Comparison of ENCODE assay signal across 8 cellular contexts in the genomic region with DNA sequence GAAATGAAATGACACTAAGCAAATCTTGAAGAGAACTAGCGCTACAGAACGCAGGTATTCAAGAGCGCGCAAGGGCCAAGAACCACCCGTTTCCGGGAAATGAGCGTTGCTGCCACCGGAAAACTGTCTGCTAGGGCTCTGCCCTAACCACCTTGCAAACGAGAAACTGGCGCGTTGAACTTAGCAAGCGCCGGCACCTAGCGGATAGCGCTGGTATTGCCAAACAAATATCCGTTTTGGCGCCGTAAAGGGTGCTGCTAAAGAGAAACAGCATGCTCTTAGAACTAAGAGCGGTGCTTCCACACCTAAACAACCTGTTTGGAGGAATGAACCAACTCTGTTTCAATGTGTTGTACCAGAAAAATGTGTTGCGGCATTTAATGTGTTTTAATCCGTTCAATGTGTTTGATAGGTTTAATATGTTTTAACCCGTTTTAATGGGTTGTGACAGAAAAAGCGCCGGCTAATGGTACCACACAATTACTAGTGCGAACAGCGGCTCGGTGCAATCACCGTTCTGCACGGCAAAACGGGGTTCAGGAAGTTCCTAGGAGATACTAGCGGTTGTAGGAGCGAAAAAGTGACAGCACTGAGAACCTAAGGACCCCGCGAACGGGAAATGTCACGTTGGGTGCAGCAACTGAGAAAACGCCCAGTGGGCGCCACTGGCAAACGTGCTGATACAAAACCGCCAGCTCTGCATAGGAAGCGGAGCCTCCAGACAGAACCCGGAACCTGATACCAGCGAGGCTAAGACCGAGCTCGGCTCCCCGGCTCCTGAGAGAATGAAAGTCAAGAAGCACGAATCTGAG. TPM values are rescaled to one million over a fixed set of nuclear protein-coding genes. Genes with fewer than 3 reads are reported as not detected.
DNase-seq lines count a peak whose midpoint lies in the region; ATAC-seq and TF ChIP-seq lines count a peak whose summit lies in the region.

A gene with protein sequence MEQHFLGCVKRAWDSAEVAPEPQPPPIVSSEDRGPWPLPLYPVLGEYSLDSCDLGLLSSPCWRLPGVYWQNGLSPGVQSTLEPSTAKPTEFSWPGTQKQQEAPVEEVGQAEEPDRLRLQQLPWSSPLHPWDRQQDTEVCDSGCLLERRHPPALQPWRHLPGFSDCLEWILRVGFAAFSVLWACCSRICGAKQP (minus strand): TSS at position 33 of the 812 bp plus-strand sequence. CDS start 273 bp downstream, outside the sequence.

- peak; percentile 72 for TF ChIP-seq RAD21 in SK-N-SH (IDR thresholded peaks at IDR 0.05; ENCODE audit: low read length)

- H3K27ac ChIP-seq in SK-N-SH (ENCODE audit: low read depth in 2 of 2, low read length in 1 of 2) (peak within 1 kb of the TSS; percentile 77 to 93; a peak in 3 of 4 replicates), trophoblast cell (ENCODE audit: low read depth, low read length) (no peak within 1 kb of the TSS), upper lobe of left lung (peak within 1 kb of the TSS; percentile 95 to 99 (median 98))

- TF ChIP-seq EP300 in SK-N-SH (IDR thresholded peaks at IDR 0.05; ENCODE audit: borderline replicate concordance in 1 of 2, low read depth in 1 of 2, low read length in 1 of 2) (no peak), upper lobe of left lung (IDR thresholded peaks at IDR 0.05) (no peak)

- H3K18ac ChIP-seq in trophoblast cell (ENCODE audit: low read length) = no peak within 1 kb of the TSS

- no peak within 1 kb of the TSS for H3K14ac ChIP-seq in trophoblast cell (ENCODE audit: low read length)

- H3K4me3 ChIP-seq in SK-N-SH (ENCODE audit: low read depth in 2 of 2, low read length in 1 of 2) = peak within 1 kb of the TSS; percentile 58 to 72
- H3K4me3 ChIP-seq in trophoblast cell (ENCODE audit: low read depth, low read length) = peak within 1 kb of the TSS; percentile 42
- peak within 1 kb of the TSS; percentile 16 to 64 (median 58) for H3K4me3 ChIP-seq in upper lobe of left lung

- H2AFZ ChIP-seq in SK-N-SH (ENCODE audit: low read depth) = peak within 1 kb of the TSS; percentile 84
- H2AFZ ChIP-seq in trophoblast cell (ENCODE audit: insufficient read depth, low read length, poor library complexity) = no peak within 1 kb of the TSS

- intact Hi-C loops in Right ventricle myocardium inferior (cut with DNase I) = loop anchor here (1.0 to 5.0 kb wide), 5 partner anchors 25 to 132 kb away; no protein-coding TSS in a partner anchor

- CTCF ChIA-PET in SK-N-SH (lab: Yijun Ruan, JAX) = interaction anchor here (0.7 to 6.1 kb wide), 20 partner anchors 10 to 349 kb away, joined by 3 to 41 read pairs (median 6); no protein-coding TSS in a partner anchor

- H4K91ac ChIP-seq in trophoblast cell (ENCODE audit: low read depth, low read length) = no peak within 1 kb of the TSS

- H3K9ac ChIP-seq in SK-N-SH (peak within 1 kb of the TSS; percentile 82; the same call in 1 of the 2 replicates), trophoblast cell (ENCODE audit: low read length) (no peak within 1 kb of the TSS)

- H3K4me1 ChIP-seq in SK-N-SH (ENCODE audit: control insufficient read depth in 1 of 2, insufficient read depth in 2 of 2, low read depth in 1 of 2, low read length in 1 of 2) = peaks cover 0 to 24% of the 10 kb centered on the region in 2 experiments; a peak in 1 of 4 replicates
- peaks cover 17 to 29% of the 10 kb centered on the region in 2 experiments for H3K4me1 ChIP-seq in trophoblast cell (ENCODE audit: control insufficient read depth in 1 of 2, insufficient read depth in 2 of 2, low read length in 2 of 2)
- peaks cover 5 to 43% (median 13%) of the 10 kb centered on the region in 4 donors for H3K4me1 ChIP-seq in upper lobe of left lung

- H3K27me3 Mint-ChIP-seq in activated naive CD4-positive, alpha-beta T cell treated with anti-CD3 and anti-CD28 coated beads, Interleukin-2, amount 50 U/mL, for 24 hours = no peaks in the 10 kb centered on the region

- DNase-seq in NCI-H1092 treated with DMSO at 0.1 percent for 48 hours (lab: John Stamatoyannopoulos, UW) (peak; percentile 95), SK-N-SH (peak; percentile 62), Right ventricle myocardium inferior (ENCODE audit: missing footprints) (peak; percentile 89), trophoblast cell (peak; percentile 97 to 100), upper lobe of left lung (peak in 1 of 2 donors; percentile 94)

- H3K4me1 Mint-ChIP-seq in activated naive CD4-positive, alpha-beta T cell treated with anti-CD3 and anti-CD28 coated beads, Interleukin-2, amount 50 U/mL, for 24 hours = peaks cover 55% of the 10 kb centered on the region

- H2BK12ac ChIP-seq in trophoblast cell (ENCODE audit: low read length) = no peak within 1 kb of the TSS

- peak; percentile 17 for TF ChIP-seq POLR2A in GM10847 (IDR thresholded peaks at IDR 0.05; ENCODE audit: extremely low read depth, insufficient read length)
- peak in 2 of 4 donors; percentile 40 to 41 for TF ChIP-seq POLR2A in upper lobe of left lung (IDR thresholded peaks at IDR 0.05)

- H4K8ac ChIP-seq in trophoblast cell (ENCODE audit: low read depth, low read length) = no peak within 1 kb of the TSS

- 1% methylated on average over 41 of the region's 47 CpGs for WGBS in SK-N-SH (ENCODE audit: low lambda C conversion rate)
- WGBS in trophoblast cell (ENCODE audit: extremely low coverage, insufficient coverage, insufficient read length) = no CpG with 5 or more reads among the region's 47 CpGs
- WGBS in upper lobe of left lung, 2 donors = 2 to 3% methylated on average over 42 to 47 of the region's 47 CpGs

- H3K36me3 ChIP-seq in SK-N-SH (replicated peaks in 1 of 2; ENCODE audit: control insufficient read depth in 1 of 2, insufficient read depth in 2 of 2, low read length in 1 of 2) (no peaks in the 10 kb centered on the region), trophoblast cell (ENCODE audit: control insufficient read depth in 1 of 2, insufficient read depth in 2 of 2, low read length in 2 of 2) (no peaks in the 10 kb centered on the region), upper lobe of left lung (no peaks in the 10 kb centered on the region)

- H3K36me3 Mint-ChIP-seq in activated naive CD4-positive, alpha-beta T cell treated with anti-CD3 and anti-CD28 coated beads, Interleukin-2, amount 50 U/mL, for 24 hours = peaks cover 3% of the 10 kb centered on the region

- H2BK5ac ChIP-seq in trophoblast cell (ENCODE audit: low read depth, low read length, poor library complexity) = no peak within 1 kb of the TSS

- peak within 1 kb of the TSS; percentile 99 for H3K4me3 Mint-ChIP-seq in activated naive CD4-positive, alpha-beta T cell treated with anti-CD3 and anti-CD28 coated beads, Interleukin-2, amount 50 U/mL, for 24 hours

- POLR2A ChIA-PET in SK-N-SH (lab: Yijun Ruan, JAX) = no interaction called here

- TF ChIP-seq CTCF in SK-N-SH (IDR thresholded peaks at IDR 0.05) (peak; percentile 70), upper lobe of left lung (IDR thresholded peaks at IDR 0.05) (peak; percentile 67 to 91 (median 88))

- H3K9me3 Mint-ChIP-seq in activated naive CD4-positive, alpha-beta T cell treated with anti-CD3 and anti-CD28 coated beads, Interleukin-2, amount 50 U/mL, for 24 hours = no peaks in the 10 kb centered on the region

- H2AK5ac ChIP-seq in trophoblast cell (ENCODE audit: low read length) = no peak within 1 kb of the TSS

- H3K79me2 ChIP-seq in SK-N-SH (ENCODE audit: insufficient read depth) (peaks cover 48% of the 10 kb centered on the region), trophoblast cell (ENCODE audit: control insufficient read depth, insufficient read depth, low read length, poor library complexity) (no peaks in the 10 kb centered on the region)

- no peaks in the 10 kb centered on the region for H3K9me2 ChIP-seq in SK-N-SH

- no peak within 1 kb of the TSS for H3K23ac ChIP-seq in trophoblast cell (ENCODE audit: low read length)

- H3K9me3 ChIP-seq in SK-N-SH (no peaks in the 10 kb centered on the region), trophoblast cell (ENCODE audit: insufficient read depth, low read depth, low read length) (no peaks in the 10 kb centered on the region), upper lobe of left lung (no peaks in the 10 kb centered on the region)

- H3K79me1 ChIP-seq in trophoblast cell (ENCODE audit: low read length) = peaks cover 5% of the 10 kb centered on the region

- ATAC-seq in HG02610 (IDR thresholded peaks at IDR 0.05; ENCODE audit: unreplicated experiment) (peak; percentile 35), Right ventricle myocardium inferior (peak; percentile 66), upper lobe of left lung (ENCODE audit: low FRiP score in 2 of 2) (peak; percentile 83 to 86)

- H3F3A ChIP-seq in SK-N-SH (replicated peaks; ENCODE audit: insufficient read depth) = peaks cover 49% of the 10 kb centered on the region

- H3K27me3 ChIP-seq in SK-N-SH (ENCODE audit: insufficient read depth) (no peaks in the 10 kb centered on the region), trophoblast cell (ENCODE audit: insufficient read depth, low read length) (peaks cover 64% of the 10 kb centered on the region), upper lobe of left lung (no peaks in the 10 kb centered on the region)

- H4K12ac ChIP-seq in trophoblast cell (ENCODE audit: low read depth, low read length) = no peak within 1 kb of the TSS

- no peaks in the 10 kb centered on the region for H4K20me1 ChIP-seq in SK-N-SH (ENCODE audit: insufficient read depth)

- peak within 1 kb of the TSS; percentile 98 for H3K27ac Mint-ChIP-seq in activated naive CD4-positive, alpha-beta T cell treated with anti-CD3 and anti-CD28 coated beads, Interleukin-2, amount 50 U/mL, for 24 hours

- no peak within 1 kb of the TSS for H3K4ac ChIP-seq in trophoblast cell (ENCODE audit: low read depth, low read length)

- peak within 1 kb of the TSS; percentile 99 for H3K4me2 ChIP-seq in SK-N-SH
- peak within 1 kb of the TSS; percentile 44 for H3K4me2 ChIP-seq in trophoblast cell (ENCODE audit: low read length)

- H2BK120ac ChIP-seq in trophoblast cell (ENCODE audit: insufficient read depth, low read length, poor library complexity) = no peak within 1 kb of the TSS

TF ChIP-seq in SK-N-SH, 30 proteins besides CTCF, POLR2A, EP300 and RAD21 (continues in another document):
- no peak for TF ChIP-seq NFIC (IDR thresholded peaks at IDR 0.05; ENCODE audit: borderline replicate concordance)
- 0 out of 2 replicates have a peak, but pooled peaks have one; percentile 25 for TF ChIP-seq ELF1 (IDR thresholded peaks at IDR 0.05)
- TF ChIP-seq, protein P1, sequence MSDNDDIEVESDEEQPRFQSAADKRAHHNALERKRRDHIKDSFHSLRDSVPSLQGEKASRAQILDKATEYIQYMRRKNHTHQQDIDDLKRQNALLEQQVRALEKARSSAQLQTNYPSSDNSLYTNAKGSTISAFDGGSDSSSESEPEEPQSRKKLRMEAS (IDR thresholded peaks at IDR 0.05; ENCODE audit: low read depth) = peak; percentile 80
- peak; percentile 15; the same call in 1 of the 2 replicates for TF ChIP-seq MXI1 (IDR thresholded peaks at IDR 0.05; ENCODE audit: low read depth, low read length)
- TF ChIP-seq SIN3A (IDR thresholded peaks at IDR 0.05; ENCODE audit: borderline replicate concordance, low read depth, low read length) = peak; percentile 69; the same call in 1 of the 2 replicates
- TF ChIP-seq SMC3 (IDR thresholded peaks at IDR 0.05; ENCODE audit: low read depth, low read length) = peak; percentile 51

RNA-seq across cellular contexts. Expression of the gene that starts here (rescaled TPM):
- 1.7 and 1.9 TPM in 2 replicates for polyA plus RNA-seq in SK-N-SH (2012; rRNA removed)
- 0.88 and 1.4 TPM in 2 replicates for polyA plus RNA-seq in SK-N-SH (2012; cell fraction: cytosol; rRNA removed)
- polyA plus RNA-seq in SK-N-SH (2012; cell fraction: nucleus; rRNA removed) = 3.7 and 5.4 TPM in 2 replicates
- total RNA-seq in Right ventricle myocardium inferior (0.84 TPM), upper lobe of left lung (10 to 100 TPM in 1 of 6 donors, 1 to 10 TPM in 5; 2.0 to 25.1 (median 4.3) TPM)
- polyA plus RNA-seq in trophoblast cell (2013) = 0.06 and 0.07 TPM in 2 replicates

Comparison
In these comparisons a context has a peak if more than half of its experiments do, and no peak if none do; other contexts are left out.
1. Peak in DNase-seq and ATAC-seq in Right ventricle myocardium inferior; RNA of the gene not detected or under 1 TPM.